ENCODE assay signal across 1 cellular context in the genomic region with DNA sequence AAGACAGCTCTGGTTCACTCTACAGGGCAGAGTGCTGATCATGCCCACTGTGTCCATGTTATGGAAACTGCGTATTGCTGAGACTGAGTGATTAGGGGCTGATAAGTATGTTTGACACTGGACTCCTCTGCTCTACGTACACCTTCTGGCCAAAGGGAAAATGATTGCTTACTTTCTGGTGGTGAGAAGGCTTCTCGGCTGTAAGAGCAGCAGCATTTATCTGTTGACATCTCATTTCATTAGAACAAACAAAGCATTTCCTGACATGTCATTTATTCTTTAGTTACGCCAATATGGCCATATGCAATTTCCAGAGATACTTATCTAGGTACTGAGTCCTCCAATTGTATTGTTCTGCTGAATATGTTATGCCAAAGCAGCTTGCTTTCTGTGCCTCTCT.
TF ChIP-seq lines count a peak whose summit lies in the region.

No MANE protein-coding gene starts in this region.

TF ChIP-seq in HepG2, 621 proteins besides CTCF, POLR2A, EP300 and RAD21 (continued from another document and continues in another):
- TF ChIP-seq, protein P1, sequence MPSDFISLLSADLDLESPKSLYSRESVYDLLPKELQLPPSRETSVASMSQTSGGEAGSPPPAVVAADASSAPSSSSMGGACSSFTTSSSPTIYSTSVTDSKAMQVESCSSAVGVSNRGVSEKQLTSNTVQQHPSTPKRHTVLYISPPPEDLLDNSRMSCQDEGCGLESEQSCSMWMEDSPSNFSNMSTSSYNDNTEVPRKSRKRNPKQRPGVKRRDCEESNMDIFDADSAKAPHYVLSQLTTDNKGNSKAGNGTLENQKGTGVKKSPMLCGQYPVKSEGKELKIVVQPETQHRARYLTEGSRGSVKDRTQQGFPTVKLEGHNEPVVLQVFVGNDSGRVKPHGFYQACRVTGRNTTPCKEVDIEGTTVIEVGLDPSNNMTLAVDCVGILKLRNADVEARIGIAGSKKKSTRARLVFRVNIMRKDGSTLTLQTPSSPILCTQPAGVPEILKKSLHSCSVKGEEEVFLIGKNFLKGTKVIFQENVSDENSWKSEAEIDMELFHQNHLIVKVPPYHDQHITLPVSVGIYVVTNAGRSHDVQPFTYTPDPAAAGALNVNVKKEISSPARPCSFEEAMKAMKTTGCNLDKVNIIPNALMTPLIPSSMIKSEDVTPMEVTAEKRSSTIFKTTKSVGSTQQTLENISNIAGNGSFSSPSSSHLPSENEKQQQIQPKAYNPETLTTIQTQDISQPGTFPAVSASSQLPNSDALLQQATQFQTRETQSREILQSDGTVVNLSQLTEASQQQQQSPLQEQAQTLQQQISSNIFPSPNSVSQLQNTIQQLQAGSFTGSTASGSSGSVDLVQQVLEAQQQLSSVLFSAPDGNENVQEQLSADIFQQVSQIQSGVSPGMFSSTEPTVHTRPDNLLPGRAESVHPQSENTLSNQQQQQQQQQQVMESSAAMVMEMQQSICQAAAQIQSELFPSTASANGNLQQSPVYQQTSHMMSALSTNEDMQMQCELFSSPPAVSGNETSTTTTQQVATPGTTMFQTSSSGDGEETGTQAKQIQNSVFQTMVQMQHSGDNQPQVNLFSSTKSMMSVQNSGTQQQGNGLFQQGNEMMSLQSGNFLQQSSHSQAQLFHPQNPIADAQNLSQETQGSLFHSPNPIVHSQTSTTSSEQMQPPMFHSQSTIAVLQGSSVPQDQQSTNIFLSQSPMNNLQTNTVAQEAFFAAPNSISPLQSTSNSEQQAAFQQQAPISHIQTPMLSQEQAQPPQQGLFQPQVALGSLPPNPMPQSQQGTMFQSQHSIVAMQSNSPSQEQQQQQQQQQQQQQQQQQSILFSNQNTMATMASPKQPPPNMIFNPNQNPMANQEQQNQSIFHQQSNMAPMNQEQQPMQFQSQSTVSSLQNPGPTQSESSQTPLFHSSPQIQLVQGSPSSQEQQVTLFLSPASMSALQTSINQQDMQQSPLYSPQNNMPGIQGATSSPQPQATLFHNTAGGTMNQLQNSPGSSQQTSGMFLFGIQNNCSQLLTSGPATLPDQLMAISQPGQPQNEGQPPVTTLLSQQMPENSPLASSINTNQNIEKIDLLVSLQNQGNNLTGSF (CRISPR knock-in tag; IDR thresholded peaks at IDR 0.05): no peak
- TF ChIP-seq DNMT3B (CRISPR knock-in tag; conservative IDR thresholded peaks at IDR 0.05) (no peak), ZNF44 (CRISPR knock-in tag; IDR thresholded peaks at IDR 0.05) (no peak), RFX3 (CRISPR knock-in tag; IDR thresholded peaks at IDR 0.05) (no peak), ZNF598 (CRISPR knock-in tag; IDR thresholded peaks at IDR 0.05; ENCODE audit: borderline replicate concordance) (no peak), ZNF616 (CRISPR knock-in tag; IDR thresholded peaks at IDR 0.05; ENCODE audit: low read depth) (no peak), FOXC1 (CRISPR knock-in tag; IDR thresholded peaks at IDR 0.05; ENCODE audit: borderline replicate concordance) (no peak), AKAP8 (CRISPR knock-in tag; IDR thresholded peaks at IDR 0.05) (no peak), SOX6 (IDR thresholded peaks at IDR 0.05) (no peak), SOX6 (CRISPR knock-in tag; IDR thresholded peaks at IDR 0.05) (peak; percentile 82), ZNF550 (CRISPR knock-in tag; IDR thresholded peaks at IDR 0.05; ENCODE audit: borderline replicate concordance) (no peak), ZNF24 (IDR thresholded peaks at IDR 0.05) (no peak), MEIS2 (CRISPR knock-in tag; IDR thresholded peaks at IDR 0.05) (0 out of 2 replicates have a peak, but pooled peaks have one; percentile 23), ARNTL (CRISPR knock-in tag; IDR thresholded peaks at IDR 0.05) (no peak), ZNF572 (CRISPR knock-in tag; IDR thresholded peaks at IDR 0.05) (no peak), MIXL1 (CRISPR knock-in tag; IDR thresholded peaks at IDR 0.05) (peak; percentile 72; the same call in 1 of the 2 replicates), KLF11 (CRISPR knock-in tag; IDR thresholded peaks at IDR 0.05) (no peak), ZBTB42 (CRISPR knock-in tag; IDR thresholded peaks at IDR 0.05) (no peak), TGIF2 (CRISPR knock-in tag; IDR thresholded peaks at IDR 0.05) (0 out of 2 replicates have a peak, but pooled peaks have one; percentile 17), ZNF737 (CRISPR knock-in tag; IDR thresholded peaks at IDR 0.05; ENCODE audit: borderline replicate concordance) (no peak), SOX5 (CRISPR knock-in tag; IDR thresholded peaks at IDR 0.05; ENCODE audit: borderline replicate concordance) (peak; percentile 88), ZFP82 (CRISPR knock-in tag; IDR thresholded peaks at IDR 0.05; ENCODE audit: borderline replicate concordance) (no peak), ZNF530 (CRISPR knock-in tag; IDR thresholded peaks at IDR 0.05; ENCODE audit: low read depth) (no peak), ZKSCAN1 (IDR thresholded peaks at IDR 0.05; ENCODE audit: low read length) (no peak), PLRG1 (conservative IDR thresholded peaks at IDR 0.05) (no peak), MAFG (CRISPR knock-in tag; IDR thresholded peaks at IDR 0.05) (no peak), REXO4 (CRISPR knock-in tag; IDR thresholded peaks at IDR 0.05; ENCODE audit: borderline replicate concordance) (no peak), ZNF510 (CRISPR knock-in tag; IDR thresholded peaks at IDR 0.05; ENCODE audit: low read depth) (no peak), TSC22D2 (CRISPR knock-in tag; IDR thresholded peaks at IDR 0.05; ENCODE audit: borderline replicate concordance) (0 out of 2 replicates have a peak, but pooled peaks have one; percentile 22), HNRNPLL (IDR thresholded peaks at IDR 0.05; ENCODE audit: low read depth, low read length, poor library complexity, severe bottlenecking) (no peak)
- TF ChIP-seq, protein P2, sequence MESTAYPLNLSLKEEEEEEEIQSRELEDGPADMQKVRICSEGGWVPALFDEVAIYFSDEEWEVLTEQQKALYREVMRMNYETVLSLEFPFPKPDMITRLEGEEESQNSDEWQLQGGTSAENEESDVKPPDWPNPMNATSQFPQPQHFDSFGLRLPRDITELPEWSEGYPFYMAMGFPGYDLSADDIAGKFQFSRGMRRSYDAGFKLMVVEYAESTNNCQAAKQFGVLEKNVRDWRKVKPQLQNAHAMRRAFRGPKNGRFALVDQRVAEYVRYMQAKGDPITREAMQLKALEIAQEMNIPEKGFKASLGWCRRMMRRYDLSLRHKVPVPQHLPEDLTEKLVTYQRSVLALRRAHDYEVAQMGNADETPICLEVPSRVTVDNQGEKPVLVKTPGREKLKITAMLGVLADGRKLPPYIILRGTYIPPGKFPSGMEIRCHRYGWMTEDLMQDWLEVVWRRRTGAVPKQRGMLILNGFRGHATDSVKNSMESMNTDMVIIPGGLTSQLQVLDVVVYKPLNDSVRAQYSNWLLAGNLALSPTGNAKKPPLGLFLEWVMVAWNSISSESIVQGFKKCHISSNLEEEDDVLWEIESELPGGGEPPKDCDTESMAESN (CRISPR knock-in tag; conservative IDR thresholded peaks at IDR 0.05): no peak
- TF ChIP-seq, protein P3, sequence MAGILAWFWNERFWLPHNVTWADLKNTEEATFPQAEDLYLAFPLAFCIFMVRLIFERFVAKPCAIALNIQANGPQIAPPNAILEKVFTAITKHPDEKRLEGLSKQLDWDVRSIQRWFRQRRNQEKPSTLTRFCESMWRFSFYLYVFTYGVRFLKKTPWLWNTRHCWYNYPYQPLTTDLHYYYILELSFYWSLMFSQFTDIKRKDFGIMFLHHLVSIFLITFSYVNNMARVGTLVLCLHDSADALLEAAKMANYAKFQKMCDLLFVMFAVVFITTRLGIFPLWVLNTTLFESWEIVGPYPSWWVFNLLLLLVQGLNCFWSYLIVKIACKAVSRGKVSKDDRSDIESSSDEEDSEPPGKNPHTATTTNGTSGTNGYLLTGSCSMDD (CRISPR knock-in tag; IDR thresholded peaks at IDR 0.05): no peak
- TF ChIP-seq, protein P4, sequence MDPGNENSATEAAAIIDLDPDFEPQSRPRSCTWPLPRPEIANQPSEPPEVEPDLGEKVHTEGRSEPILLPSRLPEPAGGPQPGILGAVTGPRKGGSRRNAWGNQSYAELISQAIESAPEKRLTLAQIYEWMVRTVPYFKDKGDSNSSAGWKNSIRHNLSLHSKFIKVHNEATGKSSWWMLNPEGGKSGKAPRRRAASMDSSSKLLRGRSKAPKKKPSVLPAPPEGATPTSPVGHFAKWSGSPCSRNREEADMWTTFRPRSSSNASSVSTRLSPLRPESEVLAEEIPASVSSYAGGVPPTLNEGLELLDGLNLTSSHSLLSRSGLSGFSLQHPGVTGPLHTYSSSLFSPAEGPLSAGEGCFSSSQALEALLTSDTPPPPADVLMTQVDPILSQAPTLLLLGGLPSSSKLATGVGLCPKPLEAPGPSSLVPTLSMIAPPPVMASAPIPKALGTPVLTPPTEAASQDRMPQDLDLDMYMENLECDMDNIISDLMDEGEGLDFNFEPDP (CRISPR knock-in tag; conservative IDR thresholded peaks at IDR 0.05): no peak
- TF ChIP-seq, protein P5, sequence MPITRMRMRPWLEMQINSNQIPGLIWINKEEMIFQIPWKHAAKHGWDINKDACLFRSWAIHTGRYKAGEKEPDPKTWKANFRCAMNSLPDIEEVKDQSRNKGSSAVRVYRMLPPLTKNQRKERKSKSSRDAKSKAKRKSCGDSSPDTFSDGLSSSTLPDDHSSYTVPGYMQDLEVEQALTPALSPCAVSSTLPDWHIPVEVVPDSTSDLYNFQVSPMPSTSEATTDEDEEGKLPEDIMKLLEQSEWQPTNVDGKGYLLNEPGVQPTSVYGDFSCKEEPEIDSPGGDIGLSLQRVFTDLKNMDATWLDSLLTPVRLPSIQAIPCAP (CRISPR knock-in tag; IDR thresholded peaks at IDR 0.05; ENCODE audit: low read depth): no peak
- TF ChIP-seq, protein P6, sequence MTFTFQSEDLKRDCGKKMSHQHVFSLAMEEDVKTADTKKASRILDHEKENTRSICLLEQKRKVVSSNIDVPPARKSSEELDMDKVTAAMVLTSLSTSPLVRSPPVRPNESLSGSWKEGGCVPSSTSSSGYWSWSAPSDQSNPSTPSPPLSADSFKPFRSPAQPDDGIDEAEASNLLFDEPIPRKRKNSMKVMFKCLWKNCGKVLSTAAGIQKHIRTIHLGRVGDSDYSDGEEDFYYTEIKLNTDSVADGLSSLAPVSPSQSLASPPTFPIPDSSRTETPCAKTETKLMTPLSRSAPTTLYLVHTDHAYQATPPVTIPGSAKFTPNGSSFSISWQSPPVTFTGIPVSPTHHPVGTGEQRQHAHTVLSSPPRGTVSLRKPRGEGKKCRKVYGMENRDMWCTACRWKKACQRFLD (CRISPR knock-in tag; IDR thresholded peaks at IDR 0.05; ENCODE audit: borderline replicate concordance): no peak
- TF ChIP-seq, protein P7, sequence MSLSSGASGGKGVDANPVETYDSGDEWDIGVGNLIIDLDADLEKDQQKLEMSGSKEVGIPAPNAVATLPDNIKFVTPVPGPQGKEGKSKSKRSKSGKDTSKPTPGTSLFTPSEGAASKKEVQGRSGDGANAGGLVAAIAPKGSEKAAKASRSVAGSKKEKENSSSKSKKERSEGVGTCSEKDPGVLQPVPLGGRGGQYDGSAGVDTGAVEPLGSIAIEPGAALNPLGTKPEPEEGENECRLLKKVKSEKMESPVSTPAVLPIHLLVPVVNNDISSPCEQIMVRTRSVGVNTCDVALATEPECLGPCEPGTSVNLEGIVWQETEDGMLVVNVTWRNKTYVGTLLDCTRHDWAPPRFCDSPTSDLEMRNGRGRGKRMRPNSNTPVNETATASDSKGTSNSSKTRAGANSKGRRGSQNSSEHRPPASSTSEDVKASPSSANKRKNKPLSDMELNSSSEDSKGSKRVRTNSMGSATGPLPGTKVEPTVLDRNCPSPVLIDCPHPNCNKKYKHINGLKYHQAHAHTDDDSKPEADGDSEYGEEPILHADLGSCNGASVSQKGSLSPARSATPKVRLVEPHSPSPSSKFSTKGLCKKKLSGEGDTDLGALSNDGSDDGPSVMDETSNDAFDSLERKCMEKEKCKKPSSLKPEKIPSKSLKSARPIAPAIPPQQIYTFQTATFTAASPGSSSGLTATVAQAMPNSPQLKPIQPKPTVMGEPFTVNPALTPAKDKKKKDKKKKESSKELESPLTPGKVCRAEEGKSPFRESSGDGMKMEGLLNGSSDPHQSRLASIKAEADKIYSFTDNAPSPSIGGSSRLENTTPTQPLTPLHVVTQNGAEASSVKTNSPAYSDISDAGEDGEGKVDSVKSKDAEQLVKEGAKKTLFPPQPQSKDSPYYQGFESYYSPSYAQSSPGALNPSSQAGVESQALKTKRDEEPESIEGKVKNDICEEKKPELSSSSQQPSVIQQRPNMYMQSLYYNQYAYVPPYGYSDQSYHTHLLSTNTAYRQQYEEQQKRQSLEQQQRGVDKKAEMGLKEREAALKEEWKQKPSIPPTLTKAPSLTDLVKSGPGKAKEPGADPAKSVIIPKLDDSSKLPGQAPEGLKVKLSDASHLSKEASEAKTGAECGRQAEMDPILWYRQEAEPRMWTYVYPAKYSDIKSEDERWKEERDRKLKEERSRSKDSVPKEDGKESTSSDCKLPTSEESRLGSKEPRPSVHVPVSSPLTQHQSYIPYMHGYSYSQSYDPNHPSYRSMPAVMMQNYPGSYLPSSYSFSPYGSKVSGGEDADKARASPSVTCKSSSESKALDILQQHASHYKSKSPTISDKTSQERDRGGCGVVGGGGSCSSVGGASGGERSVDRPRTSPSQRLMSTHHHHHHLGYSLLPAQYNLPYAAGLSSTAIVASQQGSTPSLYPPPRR (CRISPR knock-in tag; IDR thresholded peaks at IDR 0.05; ENCODE audit: borderline replicate concordance): peak; percentile 70; the same call in 1 of the 2 replicates
- TF ChIP-seq, protein P8, sequence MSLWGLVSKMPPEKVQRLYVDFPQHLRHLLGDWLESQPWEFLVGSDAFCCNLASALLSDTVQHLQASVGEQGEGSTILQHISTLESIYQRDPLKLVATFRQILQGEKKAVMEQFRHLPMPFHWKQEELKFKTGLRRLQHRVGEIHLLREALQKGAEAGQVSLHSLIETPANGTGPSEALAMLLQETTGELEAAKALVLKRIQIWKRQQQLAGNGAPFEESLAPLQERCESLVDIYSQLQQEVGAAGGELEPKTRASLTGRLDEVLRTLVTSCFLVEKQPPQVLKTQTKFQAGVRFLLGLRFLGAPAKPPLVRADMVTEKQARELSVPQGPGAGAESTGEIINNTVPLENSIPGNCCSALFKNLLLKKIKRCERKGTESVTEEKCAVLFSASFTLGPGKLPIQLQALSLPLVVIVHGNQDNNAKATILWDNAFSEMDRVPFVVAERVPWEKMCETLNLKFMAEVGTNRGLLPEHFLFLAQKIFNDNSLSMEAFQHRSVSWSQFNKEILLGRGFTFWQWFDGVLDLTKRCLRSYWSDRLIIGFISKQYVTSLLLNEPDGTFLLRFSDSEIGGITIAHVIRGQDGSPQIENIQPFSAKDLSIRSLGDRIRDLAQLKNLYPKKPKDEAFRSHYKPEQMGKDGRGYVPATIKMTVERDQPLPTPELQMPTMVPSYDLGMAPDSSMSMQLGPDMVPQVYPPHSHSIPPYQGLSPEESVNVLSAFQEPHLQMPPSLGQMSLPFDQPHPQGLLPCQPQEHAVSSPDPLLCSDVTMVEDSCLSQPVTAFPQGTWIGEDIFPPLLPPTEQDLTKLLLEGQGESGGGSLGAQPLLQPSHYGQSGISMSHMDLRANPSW (CRISPR knock-in tag; IDR thresholded peaks at IDR 0.05; ENCODE audit: borderline replicate concordance): no peak
- TF ChIP-seq, protein P9, sequence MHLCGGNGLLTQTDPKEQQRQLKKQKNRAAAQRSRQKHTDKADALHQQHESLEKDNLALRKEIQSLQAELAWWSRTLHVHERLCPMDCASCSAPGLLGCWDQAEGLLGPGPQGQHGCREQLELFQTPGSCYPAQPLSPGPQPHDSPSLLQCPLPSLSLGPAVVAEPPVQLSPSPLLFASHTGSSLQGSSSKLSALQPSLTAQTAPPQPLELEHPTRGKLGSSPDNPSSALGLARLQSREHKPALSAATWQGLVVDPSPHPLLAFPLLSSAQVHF (CRISPR knock-in tag; IDR thresholded peaks at IDR 0.05): no peak
